ENCODE assay signal across 1 cellular context in the genomic region with DNA sequence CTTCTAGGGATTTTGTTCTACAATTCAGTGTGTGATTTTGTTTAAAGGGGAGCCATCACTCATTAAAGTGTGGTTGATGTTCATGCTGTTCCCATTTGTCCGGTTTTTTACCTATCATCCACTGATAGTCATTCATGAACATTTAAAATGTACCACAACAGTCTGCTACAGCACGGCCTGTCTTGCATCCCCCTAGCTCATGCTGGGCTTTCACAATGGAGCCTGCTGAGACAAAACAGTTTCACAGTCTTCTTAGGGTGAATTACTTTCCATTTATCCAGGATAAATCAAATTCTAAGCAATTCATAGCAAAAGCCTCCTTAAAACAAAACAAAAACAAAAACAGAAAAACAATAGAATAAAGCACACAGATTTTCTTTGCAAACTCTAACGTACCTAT.
TF ChIP-seq lines count a peak whose summit lies in the region.

No MANE protein-coding gene starts in this region.

TF ChIP-seq in WTC11, 78 proteins besides CTCF, POLR2A, EP300 and RAD21 (continued from another document):
- TF ChIP-seq, protein P1, sequence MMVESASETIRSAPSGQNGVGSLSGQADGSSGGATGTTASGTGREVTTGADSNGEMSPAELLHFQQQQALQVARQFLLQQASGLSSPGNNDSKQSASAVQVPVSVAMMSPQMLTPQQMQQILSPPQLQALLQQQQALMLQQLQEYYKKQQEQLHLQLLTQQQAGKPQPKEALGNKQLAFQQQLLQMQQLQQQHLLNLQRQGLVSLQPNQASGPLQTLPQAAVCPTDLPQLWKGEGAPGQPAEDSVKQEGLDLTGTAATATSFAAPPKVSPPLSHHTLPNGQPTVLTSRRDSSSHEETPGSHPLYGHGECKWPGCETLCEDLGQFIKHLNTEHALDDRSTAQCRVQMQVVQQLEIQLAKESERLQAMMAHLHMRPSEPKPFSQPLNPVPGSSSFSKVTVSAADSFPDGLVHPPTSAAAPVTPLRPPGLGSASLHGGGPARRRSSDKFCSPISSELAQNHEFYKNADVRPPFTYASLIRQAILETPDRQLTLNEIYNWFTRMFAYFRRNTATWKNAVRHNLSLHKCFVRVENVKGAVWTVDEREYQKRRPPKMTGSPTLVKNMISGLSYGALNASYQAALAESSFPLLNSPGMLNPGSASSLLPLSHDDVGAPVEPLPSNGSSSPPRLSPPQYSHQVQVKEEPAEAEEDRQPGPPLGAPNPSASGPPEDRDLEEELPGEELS (CRISPR knock-in tag; IDR thresholded peaks at IDR 0.05), result no peak
- no peak for TF ChIP-seq NR2C2 (CRISPR knock-in tag; IDR thresholded peaks at IDR 0.05)
- no peak for TF ChIP-seq NR3C1 (CRISPR knock-in tag; conservative IDR thresholded peaks at IDR 0.05; ENCODE audit: low read depth)
TF ChIP-seq in WTC11: peak in this region for 0.
